16 cellular contexts compared by ENCODE assay signal in the genomic region with DNA sequence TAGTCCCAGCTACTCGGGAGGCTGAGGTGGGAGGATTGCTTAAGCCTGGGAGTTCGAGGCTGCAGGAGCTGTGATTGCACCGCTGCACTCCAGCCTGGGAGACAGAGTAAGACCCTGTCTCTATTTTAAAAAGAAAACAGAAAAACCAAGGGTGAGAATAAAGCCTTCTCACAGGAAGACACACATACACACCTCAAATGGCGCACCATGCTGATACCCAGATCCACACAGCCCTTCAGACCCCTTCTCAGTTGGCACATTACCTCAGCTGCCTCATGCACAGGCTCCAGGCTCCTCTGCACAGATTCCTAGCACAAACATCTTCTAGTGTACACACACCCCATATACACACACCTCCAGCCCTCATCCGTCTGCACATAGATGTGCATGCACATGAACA. TPM values are rescaled to one million over a fixed set of nuclear protein-coding genes. Genes with fewer than 3 reads are reported as not detected.
"Had no signal": no experiment of that assay in that cellular context is flagged by ENCODE, and none has a peak within 500 bp of the region (broad histone marks: within the 10 kb centered on the region; RNA-seq: fewer than 3 reads in every experiment).

No MANE protein-coding gene starts in this region.

- H3K4me3 ChIP-seq: mucosa of descending colon had no signal

- H3K4me3 Mint-ChIP-seq: activated CD4-positive, alpha-beta memory T cell treated with anti-CD3 and anti-CD28 coated beads, Interleukin-2, amount 10 ng/mL, durations not matched to agents 7 days and 5 days; activated CD4-positive, alpha-beta T cell treated with anti-CD3 and anti-CD28 coated beads for 36 hours; endodermal cell had no signal

- H3K27ac Mint-ChIP-seq: activated CD4-positive, alpha-beta memory T cell treated with anti-CD3 and anti-CD28 coated beads, Interleukin-2, amount 10 ng/mL, durations not matched to agents 7 days and 5 days; activated CD4-positive, alpha-beta T cell treated with anti-CD3 and anti-CD28 coated beads for 36 hours; endodermal cell had no signal

- H3K9me3 Mint-ChIP-seq: activated CD4-positive, alpha-beta memory T cell treated with anti-CD3 and anti-CD28 coated beads, Interleukin-2, amount 10 ng/mL, durations not matched to agents 7 days and 5 days; activated naive CD8-positive, alpha-beta T cell treated with anti-CD3 and anti-CD28 coated beads, Interleukin-2, amount 50 U/mL, for 24 hours; endodermal cell; naive thymus-derived CD8-positive, alpha-beta T cell had no signal

- DNase-seq: activated CD4-positive, alpha-beta memory T cell treated with anti-CD3 and anti-CD28 coated beads, Interleukin-2, amount 10 ng/mL, durations not matched to agents 7 days and 5 days; activated CD4-positive, alpha-beta T cell treated with anti-CD3 and anti-CD28 coated beads for 36 hours; activated gamma-delta T cell; activated naive CD8-positive, alpha-beta T cell treated with anti-CD3 and anti-CD28 coated beads, Interleukin-2, amount 50 U/mL, for 24 hours; activated T-cell treated with anti-CD3 and anti-CD28 coated beads, Interleukin-2, amount 50 U/mL, for 48 hours; dermis blood vessel endothelial cell; endodermal cell; glutamatergic neuron; left colon; mucosa of descending colon; stimulated activated CD4-positive, alpha-beta T cell treated with anti-CD3 and anti-CD28 coated beads, Interleukin-2, amount 100 ng/mL, for 24 hours; stimulated activated naive CD4-positive, alpha-beta T cell; SW 1271 had no signal

- H3K27me3 Mint-ChIP-seq: activated CD4-positive, alpha-beta T cell treated with anti-CD3 and anti-CD28 coated beads for 36 hours; naive thymus-derived CD8-positive, alpha-beta T cell had no signal

- ATAC-seq: activated CD4-positive, alpha-beta T cell treated with anti-CD3 and anti-CD28 coated beads for 36 hours; activated naive CD8-positive, alpha-beta T cell treated with anti-CD3 and anti-CD28 coated beads, Interleukin-2, amount 50 U/mL, for 24 hours; left colon; naive thymus-derived CD8-positive, alpha-beta T cell; sciatic nerve had no signal

- H3K36me3 Mint-ChIP-seq: naive thymus-derived CD8-positive, alpha-beta T cell had no signal

- H3K4me1 Mint-ChIP-seq: endodermal cell had no signal

- H3K9me3 ChIP-seq: mucosa of descending colon had no signal

RNA-seq across cellular contexts. Expression of a gene that starts 7.9 kb away (rescaled TPM):
- total RNA-seq: activated CD4-positive, alpha-beta memory T cell treated with anti-CD3 and anti-CD28 coated beads, Interleukin-2, amount 10 ng/mL, durations not matched to agents 7 days and 5 days; endodermal cell; osteocyte had no signal
